In the genomic region with DNA sequence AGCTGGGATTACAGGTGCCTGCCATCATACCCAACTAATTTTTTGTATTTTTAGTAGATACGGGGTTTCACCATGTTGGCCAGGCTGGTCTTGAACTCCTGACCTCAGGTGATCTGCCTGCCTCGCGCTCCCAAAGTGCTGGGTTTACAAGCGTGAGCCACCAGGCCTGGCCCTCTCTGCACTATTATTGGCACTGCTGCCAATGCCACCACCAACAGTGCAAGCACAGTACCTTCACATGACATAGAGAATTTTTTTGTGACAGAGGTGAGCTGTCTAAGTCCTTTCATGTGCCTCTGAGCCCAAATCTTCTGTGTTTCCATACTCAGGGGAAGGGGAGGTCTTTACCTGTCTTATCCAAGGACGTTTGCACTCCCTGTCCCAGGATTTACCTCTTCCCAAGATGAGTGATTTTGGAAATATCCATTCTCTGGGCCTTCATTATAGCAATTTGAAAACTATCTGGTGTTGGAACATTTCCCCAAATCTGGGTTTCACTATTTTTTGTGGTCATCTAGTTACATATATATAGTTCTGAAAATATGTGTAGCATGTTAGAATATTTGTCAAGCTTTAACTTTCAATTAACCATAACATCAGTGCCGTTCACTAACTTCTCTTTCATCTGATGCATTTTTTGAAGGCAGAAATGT, we compare ENCODE assay signal across 21 cellular contexts. TPM values are rescaled to one million over a fixed set of nuclear protein-coding genes. Genes with fewer than 3 reads are reported as not detected.
DNase-seq lines count a peak whose midpoint lies in the region; ATAC-seq, FAIRE-seq and TF ChIP-seq lines count a peak whose summit lies in the region.
"Had no signal": no experiment of that assay in that cellular context is flagged by ENCODE, and none has a peak within 500 bp of the region (broad histone marks: within the 10 kb centered on the region; RNA-seq: fewer than 3 reads in every experiment).

No MANE protein-coding gene starts in this region.

- ATAC-seq in naive B cell (ENCODE audit: low read depth in 2 of 2): no peak

- TF ChIP-seq CTCF in transverse colon (IDR thresholded peaks at IDR 0.05): no peak

- peaks cover 33% of the 10 kb centered on the region for H3K9me3 Mint-ChIP-seq in activated CD4-positive, alpha-beta T cell treated with anti-CD3 and anti-CD28 coated beads, Interleukin-2, amount 10 ng/mL, durations not matched to agents 7 days and 5 days
- peaks cover 0 to 17% (median 6%) of the 10 kb centered on the region in 7 donors for H3K9me3 Mint-ChIP-seq in naive B cell

- H3K4me3 ChIP-seq in Karpas-422 (ENCODE audit: low read length) (no peak overlapping the region), transverse colon (no peak overlapping the region)
- H3K4me3 ChIP-seq: heart left ventricle, upper lobe of right lung had no signal

- H3K4me3 Mint-ChIP-seq in activated CD4-positive, alpha-beta T cell treated with anti-CD3 and anti-CD28 coated beads, Interleukin-2, amount 10 ng/mL, durations not matched to agents 7 days and 5 days: no peak overlapping the region
- peak overlapping the region in 6 of 8 donors; percentile 13 to 75 (median 54) for H3K4me3 Mint-ChIP-seq in naive B cell
- H3K4me3 Mint-ChIP-seq: nephron had no signal

- no peaks in the 10 kb centered on the region for H3K9me3 ChIP-seq in Karpas-422 (ENCODE audit: low read length)
- H3K9me3 ChIP-seq in transverse colon: no peaks in the 10 kb centered on the region
- H3K9me3 ChIP-seq: upper lobe of right lung had no signal

- 64 to 81% methylated on average over 5 to 6 of the region's 6 CpGs for WGBS in transverse colon (ENCODE audit: low coverage in 1 of 2), 2 donors

- no peaks in the 10 kb centered on the region for H3K9me2 ChIP-seq in Karpas-422 (replicated peaks; ENCODE audit: insufficient read depth, low read length)

- CTCF ChIA-PET in activated CD4-positive, alpha-beta T cell treated with anti-CD3 and anti-CD28 coated beads, Interleukin-2, amount 10 ng/mL, durations not matched to agents 7 days and 5 days (lab: Charles Lee): interaction anchor here (0.9 to 24.7 kb wide), 4 partner anchors 10 to 39 kb away, joined by 3 to 350 read pairs (median 13); no protein-coding TSS in a partner anchor

- H3K27me3 Mint-ChIP-seq in activated CD4-positive, alpha-beta T cell treated with anti-CD3 and anti-CD28 coated beads, Interleukin-2, amount 10 ng/mL, durations not matched to agents 7 days and 5 days: no peaks in the 10 kb centered on the region
- no peaks in the 10 kb centered on the region for H3K27me3 Mint-ChIP-seq in naive B cell
- H3K27me3 Mint-ChIP-seq: CD8-positive, alpha-beta memory T cell had no signal

- H3K79me2 ChIP-seq in Karpas-422 (ENCODE audit: low read length): peaks cover 11% of the 10 kb centered on the region

- H3K4me1 Mint-ChIP-seq in activated CD4-positive, alpha-beta T cell treated with anti-CD3 and anti-CD28 coated beads, Interleukin-2, amount 10 ng/mL, durations not matched to agents 7 days and 5 days: peaks cover 93% of the 10 kb centered on the region
- H3K4me1 Mint-ChIP-seq in naive B cell: peaks cover 66 to 95% (median 70%) of the 10 kb centered on the region in 3 donors

- peaks cover 94% of the 10 kb centered on the region for H3K4me1 ChIP-seq in Karpas-422 (ENCODE audit: low read length)
- H3K4me1 ChIP-seq in transverse colon: peaks cover 0 to 35% (median under 1%) of the 10 kb centered on the region in 4 donors

- H3K9ac ChIP-seq in Karpas-422 (ENCODE audit: low read length): peak overlapping the region; percentile 34

- TF ChIP-seq EP300 in transverse colon (IDR thresholded peaks at IDR 0.05; ENCODE audit: low read depth): no peak

- in situ Hi-C loops in transverse colon (cut with MboI; ENCODE audit: low pct_ligation_motif_present in 1 of 4, low pct_unique_long_range_greater_than_20kb in 1 of 4, low sequenced_read_pairs in 3 of 4): no loop called here

- POLR2A ChIA-PET in activated CD4-positive, alpha-beta T cell treated with anti-CD3 and anti-CD28 coated beads, Interleukin-2, amount 10 ng/mL, durations not matched to agents 7 days and 5 days (lab: Charles Lee): no interaction called here

- H3K27me3 ChIP-seq in Karpas-422 (ENCODE audit: low read length) (no peaks in the 10 kb centered on the region), transverse colon (no peaks in the 10 kb centered on the region)
- H3K27me3 ChIP-seq: heart left ventricle, upper lobe of right lung had no signal

- peak overlapping the region; percentile 34 for H3K4me2 ChIP-seq in Karpas-422 (ENCODE audit: low read depth, low read length, poor library complexity, severe bottlenecking)

- H3K36me3 ChIP-seq in Karpas-422 (ENCODE audit: insufficient read depth, low read length) (no peaks in the 10 kb centered on the region), transverse colon (no peaks in the 10 kb centered on the region)
- H3K36me3 ChIP-seq: heart left ventricle, upper lobe of right lung had no signal

- peaks cover 58% of the 10 kb centered on the region for H3K36me3 Mint-ChIP-seq in activated CD4-positive, alpha-beta T cell treated with anti-CD3 and anti-CD28 coated beads, Interleukin-2, amount 10 ng/mL, durations not matched to agents 7 days and 5 days (ENCODE audit: low read depth)
- H3K36me3 Mint-ChIP-seq in naive B cell: no peaks in the 10 kb centered on the region

- H3K27ac Mint-ChIP-seq in activated CD4-positive, alpha-beta T cell treated with anti-CD3 and anti-CD28 coated beads, Interleukin-2, amount 10 ng/mL, durations not matched to agents 7 days and 5 days: peak overlapping the region; percentile 86
- peak overlapping the region in 5 of 6 donors; percentile 29 to 96 (median 72) for H3K27ac Mint-ChIP-seq in naive B cell
- H3K27ac Mint-ChIP-seq: nephron had no signal

- intact Hi-C loops in transverse colon (cut with DNase I; ENCODE audit: low total_unique reads): no loop called here

- DNase-seq in activated CD4-positive, alpha-beta T cell treated with anti-CD3 and anti-CD28 coated beads, Interleukin-2, amount 10 ng/mL, durations not matched to agents 7 days and 5 days: no peak
- no peak for DNase-seq in activated CD4-positive, alpha-beta T cell treated with anti-CD3 and anti-CD28 coated beads, Interleukin-2, amount 50 U/mL, for 4 hours
- DNase-seq in GM19239 (ENCODE audit: insufficient read length, low spot score): no peak
- no peak for DNase-seq in Karpas-422
- no peak for DNase-seq in naive B cell
- DNase-seq in DMS53 (lab: John Stamatoyannopoulos, UW): no peak
- no peak for DNase-seq in transverse colon
- no peak for DNase-seq in NCI-H748 treated with DMSO at 0.1 percent for 48 hours (lab: John Stamatoyannopoulos, UW)
- DNase-seq: effector CD4-positive, alpha-beta T cell; EL; heart left ventricle; islet precursor cell; NCI-H1417 treated with DMSO at 0.1 percent for 48 hours; NCI-H2171 treated with DMSO at 0.1 percent for 48 hours; stimulated activated naive CD4-positive, alpha-beta T cell treated with Interleukin-2 at 50 U/mL for 16 hours; upper lobe of right lung had no signal

- peak; percentile 90 for FAIRE-seq in GM19239 (lab: Jason Lieb, UNC)
- FAIRE-seq: bronchial epithelial cell had no signal

- H3K27ac ChIP-seq in Karpas-422 (ENCODE audit: low read length) (peak overlapping the region; percentile 87), transverse colon (no peak overlapping the region)
- H3K27ac ChIP-seq: heart left ventricle, upper lobe of right lung had no signal

- H2AFZ ChIP-seq in Karpas-422 (ENCODE audit: low read length): peak overlapping the region; percentile 65

- H4K20me1 ChIP-seq in Karpas-422 (ENCODE audit: insufficient read depth, low read depth, low read length): no peaks in the 10 kb centered on the region

- TF ChIP-seq POLR2A in transverse colon (IDR thresholded peaks at IDR 0.05): no peak

RNA-seq across cellular contexts. Expression of a gene that starts 5.4 kb away (rescaled TPM):
- under 1 TPM; 0.17 TPM for total RNA-seq in activated CD4-positive, alpha-beta T cell treated with anti-CD3 and anti-CD28 coated beads, Interleukin-2, amount 10 ng/mL, durations not matched to agents 7 days and 5 days
- total RNA-seq in Karpas-422 (2014; rRNA removed; shearing (Covaris generic); ENCODE audit: low replicate concordance): 38.0 and 90.7 TPM in 2 replicates
- 100 to 1,000 TPM in 3 of 6 donors, 10 to 100 TPM in 3; 29.6 to 131 (median 91.3) TPM for polyA plus RNA-seq in naive B cell (ENCODE audit: low read depth in 6 of 6)
- total RNA-seq in transverse colon: 1 to 10 TPM in 2 of 4 donors, under 1 TPM in 1, not detected in 1; 0.82 to 5.2 (median 2.6) TPM
- total RNA-seq: bronchial epithelial cell, LHCN-M2, pulmonary artery endothelial cell had no signal
- polyA plus RNA-seq: CD8-positive, alpha-beta memory T cell had no signal
